37 cellular contexts compared by ENCODE assay signal in the genomic region with DNA sequence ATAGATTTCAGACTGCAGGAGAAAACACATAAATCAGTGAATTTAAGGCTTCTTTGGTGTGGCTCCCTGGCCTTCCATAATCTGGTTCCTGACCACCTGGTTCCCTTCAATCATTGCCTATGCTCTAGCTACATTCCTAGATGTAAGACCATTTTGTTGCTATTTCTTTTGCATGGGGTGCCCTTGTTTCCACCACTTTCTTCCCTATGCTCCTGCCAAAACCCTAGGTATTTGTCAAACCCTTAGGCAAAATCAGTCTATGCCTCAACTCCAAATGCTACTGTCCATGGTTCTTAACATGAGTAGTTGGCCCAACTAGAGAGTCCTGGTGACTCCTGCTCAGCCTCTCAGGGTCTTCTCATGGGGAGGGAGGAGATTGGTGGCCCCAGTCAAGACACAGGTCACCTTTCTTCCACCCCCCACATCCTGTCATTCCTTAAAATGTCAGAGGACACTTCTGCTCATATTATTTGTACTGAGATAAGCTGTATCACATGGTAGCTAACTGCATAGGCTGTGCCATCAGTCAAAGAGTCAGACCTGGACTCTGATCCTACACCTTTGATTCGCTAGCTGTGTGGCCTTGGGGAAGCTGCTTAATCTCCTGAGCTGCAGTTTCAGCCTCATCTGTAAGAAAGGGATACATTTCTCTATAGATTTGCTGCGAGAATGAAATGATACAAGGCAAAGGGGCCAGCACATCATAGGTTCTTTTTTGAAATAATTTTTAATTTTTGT. TPM values are rescaled to one million over a fixed set of nuclear protein-coding genes. Genes with fewer than 3 reads are reported as not detected.
"Had no signal": no experiment of that assay in that cellular context is flagged by ENCODE, and none has a peak within 500 bp of the region (broad histone marks: within the 10 kb centered on the region; RNA-seq: fewer than 3 reads in every experiment).

No MANE protein-coding gene starts in this region.

- H3K9me3 ChIP-seq: ascending aorta, Peyer's patch had no signal

- ATAC-seq: activated CD8-positive, alpha-beta memory T cell treated with anti-CD3 and anti-CD28 coated beads, Interleukin-2, amount 10 ng/mL, durations not matched to agents 7 days and 5 days; PC-3 had no signal

- H3K36me3 ChIP-seq: ascending aorta, cardiac muscle cell, Peyer's patch, WERI-Rb-1 had no signal

- DNase-seq: activated CD4-positive, alpha-beta memory T cell treated with anti-CD3 and anti-CD28 coated beads, Interleukin-2, amount 10 ng/mL, durations not matched to agents 7 days and 5 days; activated CD4-positive, alpha-beta T cell treated with anti-CD3 and anti-CD28 coated beads for 1 hour; activated CD4-positive, alpha-beta T cell treated with anti-CD3 and anti-CD28 coated beads for 48 hours; activated CD4-positive, CD25-positive, alpha-beta regulatory T cell; activated CD8-positive, alpha-beta memory T cell treated with anti-CD3 and anti-CD28 coated beads for 24 hours; activated CD8-positive, alpha-beta memory T cell treated with anti-CD3 and anti-CD28 coated beads, Interleukin-2, amount 10 ng/mL, durations not matched to agents 7 days and 5 days; activated CD8-positive, alpha-beta memory T cell treated with anti-CD3 and anti-CD28 coated beads, Interleukin-2, amount 50 U/mL, for 48 hours; activated effector memory CD4-positive, alpha-beta T cell treated with Interleukin-2 at 50 U/mL for 16 hours; activated naive CD4-positive, alpha-beta T cell treated with anti-CD3 and anti-CD28 coated beads, Interleukin-2, amount 50 U/mL, for 16 hours; activated naive CD8-positive, alpha-beta T cell treated with anti-CD3 and anti-CD28 coated beads, Interleukin-2, amount 10 ng/mL, durations not matched to agents 7 days and 5 days; activated T-cell treated with anti-CD3 and anti-CD28 coated beads, Interleukin-2, amount 50 U/mL, for 48 hours; amygdala; MM.1S; NCI-H1092 treated with DMSO at 0.1 percent for 48 hours; NCI-H1417; NCI-H146; NCI-H187; NCI-H2029 treated with DMSO at 0.1 percent for 48 hours; NCI-H2107; NCI-H2171; NCI-H510A; NCI-H526; NCI-H748 treated with DMSO at 0.1 percent for 48 hours; NK-92 treated with Interleukin-12 subunit alpha and Interleukin-12 subunit beta, amount 100 ng/mL, for 24 hours; PC-3; Peyer's patch; RPMI8226; SHP77 treated with DMSO at 0.1 percent for 48 hours; T1000; WERI-Rb-1 had no signal

- H3K4me3 ChIP-seq: ascending aorta, cardiac muscle cell, Peyer's patch had no signal

- H3K27me3 ChIP-seq: ascending aorta, cardiac muscle cell, Peyer's patch had no signal

- H3K27ac ChIP-seq: ascending aorta, cardiac muscle cell, Peyer's patch, WERI-Rb-1 had no signal

- H3K4me1 ChIP-seq: ascending aorta, Peyer's patch had no signal

RNA-seq across cellular contexts. Expression of gene ACSM5, which starts 15.0 kb away (rescaled TPM):
- total RNA-seq: activated CD4-positive, alpha-beta memory T cell treated with anti-CD3 and anti-CD28 coated beads, Interleukin-2, amount 10 ng/mL, durations not matched to agents 7 days and 5 days; activated CD8-positive, alpha-beta memory T cell treated with anti-CD3 and anti-CD28 coated beads, Interleukin-2, amount 10 ng/mL, durations not matched to agents 7 days and 5 days; activated naive CD8-positive, alpha-beta T cell treated with anti-CD3 and anti-CD28 coated beads, Interleukin-2, amount 10 ng/mL, durations not matched to agents 7 days and 5 days; ascending aorta; cardiac muscle cell; PC-3; SK-MEL-5; T-helper 1 cell treated with Interleukin-12 subunit alpha and Interleukin-12 subunit beta and Interleukin-4 antibody, amounts not matched to agents 30 ng/mL and 1 ng/mL, for 36 hours; T-helper 2 cell treated with Interferon-gamma antibody and Interleukin-4, amounts not matched to agents 100 ng/mL and 5 ng/mL, for 36 hours had no signal

RNA-seq across cellular contexts. Expression of gene PDILT, which starts 19.8 kb away (rescaled TPM):
- total RNA-seq: activated CD4-positive, alpha-beta memory T cell treated with anti-CD3 and anti-CD28 coated beads, Interleukin-2, amount 10 ng/mL, durations not matched to agents 7 days and 5 days; activated CD8-positive, alpha-beta memory T cell treated with anti-CD3 and anti-CD28 coated beads, Interleukin-2, amount 10 ng/mL, durations not matched to agents 7 days and 5 days; activated naive CD8-positive, alpha-beta T cell treated with anti-CD3 and anti-CD28 coated beads, Interleukin-2, amount 10 ng/mL, durations not matched to agents 7 days and 5 days; ascending aorta; cardiac muscle cell; chondrocyte; LHCN-M2; PC-3; Peyer's patch; SK-MEL-5; T-helper 1 cell treated with Interleukin-12 subunit alpha and Interleukin-12 subunit beta and Interleukin-4 antibody, amounts not matched to agents 30 ng/mL and 1 ng/mL, for 36 hours; T-helper 2 cell treated with Interferon-gamma antibody and Interleukin-4, amounts not matched to agents 100 ng/mL and 5 ng/mL, for 36 hours had no signal
- polyA plus RNA-seq: cardiac muscle cell had no signal

RNA-seq across cellular contexts. Expression of gene ACSM2A, which starts 27.0 kb away (rescaled TPM):
- total RNA-seq: activated CD4-positive, alpha-beta memory T cell treated with anti-CD3 and anti-CD28 coated beads, Interleukin-2, amount 10 ng/mL, durations not matched to agents 7 days and 5 days; activated naive CD8-positive, alpha-beta T cell treated with anti-CD3 and anti-CD28 coated beads, Interleukin-2, amount 10 ng/mL, durations not matched to agents 7 days and 5 days; ascending aorta; cardiac muscle cell; chondrocyte; LHCN-M2; PC-3; Peyer's patch; SK-MEL-5; T-helper 1 cell treated with Interleukin-12 subunit alpha and Interleukin-12 subunit beta and Interleukin-4 antibody, amounts not matched to agents 30 ng/mL and 1 ng/mL, for 36 hours; T-helper 2 cell treated with Interferon-gamma antibody and Interleukin-4, amounts not matched to agents 100 ng/mL and 5 ng/mL, for 36 hours had no signal
- polyA plus RNA-seq: cardiac muscle cell had no signal
